1 cellular context compared by ENCODE assay signal in the genomic region with DNA sequence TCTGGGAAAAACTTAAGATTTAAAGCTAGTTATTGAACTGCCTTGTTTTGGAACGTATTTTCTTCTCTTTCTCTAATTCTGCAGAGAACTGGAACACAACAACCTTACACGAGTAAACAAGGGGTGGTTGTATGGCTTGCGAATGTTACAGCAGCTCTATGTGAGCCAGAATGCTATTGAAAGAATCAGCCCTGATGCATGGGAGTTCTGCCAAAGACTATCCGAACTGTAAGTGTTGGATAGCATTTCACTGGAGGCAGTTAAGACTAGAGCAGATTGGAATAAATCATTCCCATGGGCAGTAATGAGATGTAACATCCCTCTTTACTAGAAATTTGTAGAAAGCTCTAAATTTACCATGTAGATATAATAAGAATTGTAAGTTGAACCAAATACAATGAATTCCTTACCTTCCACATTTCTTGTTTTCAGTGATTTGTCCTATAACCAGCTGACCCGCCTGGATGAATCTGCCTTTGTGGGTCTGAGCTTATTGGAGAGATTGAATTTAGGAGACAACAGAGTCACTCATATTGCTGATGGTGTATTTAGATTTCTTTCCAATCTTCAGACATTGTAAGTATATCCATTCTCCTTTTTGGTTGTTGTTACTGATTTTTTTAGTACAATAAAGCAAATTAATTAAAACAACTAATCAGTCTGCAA.
TF ChIP-seq lines count a peak whose summit lies in the region.

No MANE protein-coding gene starts in this region.

TF ChIP-seq in H1, 55 proteins besides CTCF, POLR2A, EP300 and RAD21:
- TF ChIP-seq RBBP5 (IDR thresholded peaks at IDR 0.05; ENCODE audit: borderline replicate concordance, low read depth, low read length), result no peak
- no peak for TF ChIP-seq NRF1 (IDR thresholded peaks at IDR 0.05; ENCODE audit: low read depth, low read length)
- no peak for TF ChIP-seq TAF1 (IDR thresholded peaks at IDR 0.05; ENCODE audit: low read depth, low read length)
- no peak for TF ChIP-seq USF2 (IDR thresholded peaks at IDR 0.05; ENCODE audit: low read length)
- no peak for TF ChIP-seq KDM4A (IDR thresholded peaks at IDR 0.05; ENCODE audit: low read depth, low read length, severe bottlenecking)
- TF ChIP-seq SUZ12 (IDR thresholded peaks at IDR 0.05; ENCODE audit: low read length), result no peak
- TF ChIP-seq SIN3A (conservative IDR thresholded peaks at IDR 0.05 in 1 of 2, IDR thresholded peaks at IDR 0.05 in 1 of 2; ENCODE audit: low read depth in 1 of 2, low read length in 2 of 2), result no peak
- no peak for TF ChIP-seq SP1 (IDR thresholded peaks at IDR 0.05; ENCODE audit: low read depth, low read length)
- TF ChIP-seq KDM5A (IDR thresholded peaks at IDR 0.05; ENCODE audit: low read length), result no peak
- TF ChIP-seq CHD7 (IDR thresholded peaks at IDR 0.05; ENCODE audit: insufficient replicate concordance, low read length), result no peak
- no peak for TF ChIP-seq SAP30 (IDR thresholded peaks at IDR 0.05; ENCODE audit: insufficient read depth, insufficient replicate concordance, low read length)
